ENCODE assay signal across 11 cellular contexts in genomic region chr12:13882176-13882575, GRCh38.
"Had no signal": no experiment of that assay in that cellular context is flagged by ENCODE, and none has a peak within 500 bp of the region (broad histone marks: within the 10 kb centered on the region; RNA-seq: fewer than 3 reads in every experiment).

No MANE protein-coding gene starts in this region.

- H3K9me3 ChIP-seq: HAP-1 had no signal

- FAIRE-seq: H1, H54 had no signal

- DNase-seq: GM23248, GOT3, H7, H9, HCEC 1CT, HFFc6 had no signal

- ATAC-seq: GM23338, HCT116 had no signal

- H3K4me3 ChIP-seq: GM23248, GM23338, HAP-1 had no signal

- H3K4me1 ChIP-seq: HAP-1 had no signal

- H3K4me2 ChIP-seq: GM23338 had no signal

- H3K27ac ChIP-seq: GM23248 had no signal
